17 cellular contexts compared by ENCODE assay signal in the genomic region with DNA sequence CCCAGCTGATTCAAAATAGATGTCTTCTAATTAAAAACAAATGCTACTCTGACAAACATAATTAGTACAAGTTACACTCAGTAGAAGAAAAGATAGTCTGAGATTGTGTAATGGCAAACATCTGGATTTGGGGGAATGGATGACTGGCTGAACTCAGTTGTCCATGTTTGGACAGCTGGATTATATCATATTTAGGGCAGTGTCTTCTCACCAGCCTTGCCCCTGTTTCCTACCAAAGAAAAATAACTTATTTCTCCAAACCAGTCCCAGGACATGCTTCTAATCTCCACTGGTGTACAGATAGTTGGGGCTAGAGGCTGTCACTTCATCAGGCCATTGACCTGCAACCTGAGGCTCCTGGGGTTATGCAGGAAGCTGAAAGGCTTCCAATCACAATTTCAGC.
"Had no signal": no experiment of that assay in that cellular context is flagged by ENCODE, and none has a peak within 500 bp of the region (broad histone marks: within the 10 kb centered on the region; RNA-seq: fewer than 3 reads in every experiment).

No MANE protein-coding gene starts in this region.

- H3K9me3 ChIP-seq: upper lobe of right lung had no signal

- H3K36me3 ChIP-seq: brain microvascular endothelial cell, upper lobe of right lung had no signal

- H3K27me3 ChIP-seq: brain microvascular endothelial cell, upper lobe of right lung had no signal

- H3K27ac ChIP-seq: brain microvascular endothelial cell, upper lobe of right lung had no signal

- H3K4me3 ChIP-seq: upper lobe of right lung had no signal

- H3K4me1 ChIP-seq: upper lobe of right lung had no signal

- DNase-seq: activated CD4-positive, alpha-beta T cell treated with anti-CD3 and anti-CD28 coated beads, Interleukin-2, amount 50 U/mL, for 4 hours; activated CD4-positive, CD25-positive, alpha-beta regulatory T cell treated with anti-CD3 and anti-CD28 coated beads, Interleukin-2, amount 50 U/mL, for 72 hours; activated CD8-positive, alpha-beta memory T cell treated with anti-CD3 and anti-CD28 coated beads, Interleukin-2, amount 10 ng/mL, durations not matched to agents 7 days and 5 days; activated effector memory CD4-positive, alpha-beta T cell treated with anti-CD3 and anti-CD28 coated beads, Interleukin-2, amount 50 U/mL, for 16 hours; activated T-cell treated with anti-CD3 and anti-CD28 coated beads, Interleukin-2, amount 50 U/mL, for 24 hours; amygdala; brain microvascular endothelial cell; cerebellar nuclear complex; dermis blood vessel endothelial cell; hypothalamus; natural killer cell; nucleus accumbens; stimulated activated CD4-positive, alpha-beta T cell treated with anti-CD3 and anti-CD28 coated beads, Interleukin-12 subunit alpha, Interleukin-12 subunit beta, amount 100 ng/mL, for 4 hours; stimulated activated naive CD8-positive, alpha-beta T cell treated with anti-CD3 and anti-CD28 coated beads, Interleukin-15, Interleukin-2, amounts not matched to agents 100 U/mL and 50 U/mL, for 24 hours; SW 1271; upper lobe of right lung had no signal

- ATAC-seq: activated CD8-positive, alpha-beta memory T cell treated with anti-CD3 and anti-CD28 coated beads, Interleukin-2, amount 10 ng/mL, durations not matched to agents 7 days and 5 days; activated naive CD4-positive, alpha-beta T cell treated with anti-CD3 and anti-CD28 coated beads, Interleukin-2, amount 50 U/mL, for 72 hours; natural killer cell; stimulated activated naive CD8-positive, alpha-beta T cell treated with anti-CD3 and anti-CD28 coated beads, Interleukin-15, Interleukin-2, amounts not matched to agents 100 U/mL and 50 U/mL, for 24 hours; upper lobe of right lung had no signal
